28 cellular contexts compared by ENCODE assay signal in the genomic region with DNA sequence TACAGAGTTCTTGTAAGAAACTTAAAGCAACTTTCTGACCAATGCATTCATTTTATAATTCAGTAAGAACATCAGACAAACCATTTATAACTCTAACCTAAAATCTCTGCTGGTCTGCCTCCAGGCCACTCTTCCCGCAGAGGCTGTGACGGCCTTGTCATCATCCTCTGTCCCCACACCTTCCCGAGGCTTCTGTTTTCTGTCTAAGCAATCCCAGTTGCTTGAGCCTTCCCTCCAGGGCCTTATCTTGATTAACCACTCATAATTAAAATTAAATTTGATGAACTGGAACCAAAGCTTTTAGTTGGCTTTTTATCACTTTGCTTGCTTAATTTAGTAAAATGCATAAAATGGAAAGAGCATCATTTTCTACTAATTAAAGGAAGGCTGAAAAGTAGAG.
"Had no signal": no experiment of that assay in that cellular context is flagged by ENCODE, and none has a peak within 500 bp of the region (broad histone marks: within the 10 kb centered on the region; RNA-seq: fewer than 3 reads in every experiment).

No MANE protein-coding gene starts in this region.

- H3K36me3 ChIP-seq: colonic mucosa, esophagus muscularis mucosa, gastroesophageal sphincter, heart left ventricle, prostate gland, sigmoid colon, spleen, tibial artery had no signal

- H3K36me3 Mint-ChIP-seq: memory B cell; naive thymus-derived CD8-positive, alpha-beta T cell; stimulated activated memory B cell treated with anti-CD40 and anti-IgM and Interleukin-4, amounts not matched to agents 10 μg/mL and 1 μg/mL and 100 μg/mL, for 72 hours; type B pancreatic cell had no signal

- H3K4me1 Mint-ChIP-seq: memory B cell; naive thymus-derived CD8-positive, alpha-beta T cell; stimulated activated memory B cell treated with anti-CD40 and anti-IgM and Interleukin-4, amounts not matched to agents 10 μg/mL and 1 μg/mL and 100 μg/mL, for 72 hours had no signal

- H3K9me3 Mint-ChIP-seq: dendritic cell treated with granulocyte-macrophage colony-stimulating factor and Interleukin-4, amounts not matched to agents 40 ng/mL and 50 ng/mL, for 4 days; endodermal cell; memory B cell; naive thymus-derived CD8-positive, alpha-beta T cell; nephron progenitor cell; stimulated activated memory B cell treated with anti-CD40 and anti-IgM and Interleukin-4, amounts not matched to agents 10 μg/mL and 1 μg/mL and 100 μg/mL, for 72 hours; type B pancreatic cell had no signal

- H3K4me2 ChIP-seq: hepatocyte had no signal

- H3K9me3 ChIP-seq: colonic mucosa, esophagus muscularis mucosa, gastroesophageal sphincter, heart left ventricle, prostate gland, sigmoid colon, spleen, testis, tibial artery had no signal

- H3K27ac ChIP-seq: colonic mucosa, epithelial cell of prostate, esophagus muscularis mucosa, foreskin keratinocyte, gastroesophageal sphincter, heart left ventricle, hepatocyte, prostate gland, sigmoid colon, spleen, testis, tibial artery had no signal

- H3K4me3 Mint-ChIP-seq: dendritic cell treated with granulocyte-macrophage colony-stimulating factor and Interleukin-4, amounts not matched to agents 40 ng/mL and 50 ng/mL, for 4 days; endodermal cell; memory B cell; naive thymus-derived CD8-positive, alpha-beta T cell; nephron progenitor cell; stimulated activated memory B cell treated with anti-CD40 and anti-IgM and Interleukin-4, amounts not matched to agents 10 μg/mL and 1 μg/mL and 100 μg/mL, for 72 hours; type B pancreatic cell had no signal

- H3K27me3 Mint-ChIP-seq: type B pancreatic cell had no signal

- H3K4me3 ChIP-seq: colonic mucosa, esophagus muscularis mucosa, gastroesophageal sphincter, heart left ventricle, hepatocyte, lung, prostate gland, sigmoid colon, spleen, testis, tibial artery had no signal

- ATAC-seq: foreskin keratinocyte; gastroesophageal sphincter; heart left ventricle; left lobe of liver; naive thymus-derived CD8-positive, alpha-beta T cell; right cardiac atrium; stimulated activated memory B cell treated with anti-CD40 and anti-IgM and Interleukin-4, amounts not matched to agents 10 μg/mL and 1 μg/mL and 100 μg/mL, for 72 hours; stimulated activated naive CD8-positive, alpha-beta T cell treated with anti-CD3 and anti-CD28 coated beads, Interleukin-15, Interleukin-2, amounts not matched to agents 100 U/mL and 50 U/mL, for 24 hours had no signal

- DNase-seq: colonic mucosa; effector CD8-positive, alpha-beta T cell; endodermal cell; foreskin keratinocyte; heart left ventricle; kidney; naive thymus-derived CD8-positive, alpha-beta T cell; nephron progenitor cell; nucleus accumbens; right cardiac atrium; sigmoid colon; spleen; stimulated activated CD4-positive, alpha-beta T cell treated with anti-CD3 and anti-CD28 coated beads, Interleukin-4, amount 100 ng/mL, for 4 hours; stimulated activated naive CD8-positive, alpha-beta T cell treated with anti-CD3 and anti-CD28 coated beads, Interleukin-15, Interleukin-2, amounts not matched to agents 100 U/mL and 50 U/mL, for 24 hours; substantia nigra; testis; tibial artery had no signal

- H3K27me3 ChIP-seq: colonic mucosa, esophagus muscularis mucosa, foreskin keratinocyte, gastroesophageal sphincter, hepatocyte, sigmoid colon, testis, tibial artery had no signal

- H3K27ac Mint-ChIP-seq: dendritic cell treated with granulocyte-macrophage colony-stimulating factor and Interleukin-4, amounts not matched to agents 40 ng/mL and 50 ng/mL, for 4 days; endodermal cell; memory B cell; naive thymus-derived CD8-positive, alpha-beta T cell; nephron progenitor cell; stimulated activated memory B cell treated with anti-CD40 and anti-IgM and Interleukin-4, amounts not matched to agents 10 μg/mL and 1 μg/mL and 100 μg/mL, for 72 hours; type B pancreatic cell had no signal

- H3K4me1 ChIP-seq: colonic mucosa, esophagus muscularis mucosa, foreskin keratinocyte, gastroesophageal sphincter, heart left ventricle, prostate gland, spleen, testis, tibial artery had no signal

- H3K79me2 ChIP-seq: hepatocyte had no signal

- H2AFZ ChIP-seq: hepatocyte had no signal
